Comparison of ENCODE assay signal across 21 cellular contexts in genomic region chr19:8739291-8740065, GRCh38. TPM values are rescaled to one million over a fixed set of nuclear protein-coding genes. Genes with fewer than 3 reads are reported as not detected.
"Had no signal": no experiment of that assay in that cellular context is flagged by ENCODE, and none has a peak within 500 bp of the region (broad histone marks: within the 10 kb centered on the region; RNA-seq: fewer than 3 reads in every experiment).

No MANE protein-coding gene starts in this region.

RNA-seq across cellular contexts. Expression of gene OR2Z1, which starts 18.0 kb away (rescaled TPM):
- total RNA-seq: activated naive CD4-positive, alpha-beta T cell treated with anti-CD3 and anti-CD28 coated beads for 36 hours; activated naive CD4-positive, alpha-beta T cell treated with anti-CD3 and anti-CD28 coated beads, Interleukin-2, amount 50 U/mL, for 72 hours; activated naive CD8-positive, alpha-beta T cell treated with anti-CD3 and anti-CD28 coated beads for 36 hours; activated naive CD8-positive, alpha-beta T cell treated with anti-CD3 and anti-CD28 coated beads, Interleukin-2, amount 10 ng/mL, durations not matched to agents 7 days and 5 days; activated T-cell treated with anti-CD3 and anti-CD28 coated beads, Interleukin-2, amount 50 U/mL, for 4 hours; activated T-cell treated with anti-CD3 and anti-CD28 coated beads, Interleukin-2, amount 50 U/mL, for 72 hours; activated T-helper 1 cell treated with anti-CD3 and anti-CD28 coated beads, Interleukin-12 subunit alpha, Interleukin-12 subunit beta, Interleukin-2, Interleukin-4 antibody, amounts not matched to agents 30 ng/mL and 10 ng/mL and 1 ng/mL, durations not matched to agents 14 hours and 24 hours and 36 hours; activated T-helper 17 cell treated with anti-CD3 and anti-CD28 coated beads, Interleukin-2, amount 50 U/mL, for 72 hours; activated T-helper 2 cell treated with anti-CD3 and anti-CD28 coated beads, Interferon-gamma antibody, Interleukin-2, Interleukin-4, amounts not matched to agents 10 μg/mL and 5 μg/mL and 100 μg/mL, durations not matched to agents 14 hours and 24 hours and 36 hours; adrenal gland; aorta; ascending aorta; astrocyte; body of pancreas; breast epithelium; bronchial epithelial cell; cardiac muscle cell; cardiac septum; cerebellum; chondrocyte had no signal
- polyA plus RNA-seq: adipose tissue, adrenal gland, aorta, cardiac muscle cell had no signal

RNA-seq across cellular contexts. Expression of gene ACTL9, which starts 40.9 kb away (rescaled TPM):
- total RNA-seq: activated naive CD4-positive, alpha-beta T cell treated with anti-CD3 and anti-CD28 coated beads for 36 hours; activated naive CD4-positive, alpha-beta T cell treated with anti-CD3 and anti-CD28 coated beads, Interleukin-2, amount 50 U/mL, for 72 hours; activated naive CD8-positive, alpha-beta T cell treated with anti-CD3 and anti-CD28 coated beads for 36 hours; activated naive CD8-positive, alpha-beta T cell treated with anti-CD3 and anti-CD28 coated beads, Interleukin-2, amount 10 ng/mL, durations not matched to agents 7 days and 5 days; activated T-cell treated with anti-CD3 and anti-CD28 coated beads, Interleukin-2, amount 50 U/mL, for 4 hours; activated T-cell treated with anti-CD3 and anti-CD28 coated beads, Interleukin-2, amount 50 U/mL, for 72 hours; activated T-helper 1 cell treated with anti-CD3 and anti-CD28 coated beads, Interleukin-12 subunit alpha, Interleukin-12 subunit beta, Interleukin-2, Interleukin-4 antibody, amounts not matched to agents 30 ng/mL and 10 ng/mL and 1 ng/mL, durations not matched to agents 14 hours and 24 hours and 36 hours; activated T-helper 17 cell treated with anti-CD3 and anti-CD28 coated beads, Interleukin-2, amount 50 U/mL, for 72 hours; activated T-helper 2 cell treated with anti-CD3 and anti-CD28 coated beads, Interferon-gamma antibody, Interleukin-2, Interleukin-4, amounts not matched to agents 10 μg/mL and 5 μg/mL and 100 μg/mL, durations not matched to agents 14 hours and 24 hours and 36 hours; adrenal gland; aorta; ascending aorta; astrocyte; body of pancreas; breast epithelium; bronchial epithelial cell; cardiac muscle cell; cardiac septum; cerebellum; chondrocyte had no signal
- polyA plus RNA-seq: adipose tissue, adrenal gland, aorta, cardiac muscle cell had no signal
